ENCODE assay signal across 13 cellular contexts in genomic region chr18:48803951-48804855, GRCh38.
DNase-seq lines count a peak whose midpoint lies in the region; ATAC-seq and TF ChIP-seq lines count a peak whose summit lies in the region.
"Had no signal": no experiment of that assay in that cellular context is flagged by ENCODE, and none has a peak within 500 bp of the region (broad histone marks: within the 10 kb centered on the region; RNA-seq: fewer than 3 reads in every experiment).

No MANE protein-coding gene starts in this region.

- H3K4me1 ChIP-seq in neural progenitor cell (no peaks in the 10 kb centered on the region), upper lobe of left lung (peaks cover 7 to 18% (median 14%) of the 10 kb centered on the region in 4 donors), prostate gland (replicated peaks) (no peaks in the 10 kb centered on the region)

- H3K4me1 Mint-ChIP-seq in activated CD4-positive, alpha-beta memory T cell treated with anti-CD3 and anti-CD28 coated beads for 36 hours (ENCODE audit: low read depth): peaks cover 63% of the 10 kb centered on the region
- H3K4me1 Mint-ChIP-seq in activated CD4-positive, alpha-beta memory T cell treated with anti-CD3 and anti-CD28 coated beads, Interleukin-2, amount 10 ng/mL, durations not matched to agents 7 days and 5 days: peaks cover 54% of the 10 kb centered on the region
- H3K4me1 Mint-ChIP-seq in neural progenitor cell: peaks cover 37% of the 10 kb centered on the region

- no peaks in the 10 kb centered on the region for H3F3A ChIP-seq in neural progenitor cell (ENCODE audit: low read depth)

- no peak for ATAC-seq in upper lobe of left lung (ENCODE audit: low FRiP score in 2 of 2)
- ATAC-seq: GM12878, SK-N-SH treated with all-trans-retinoic acid at 6 μM for 48 hours had no signal

- peak; percentile 8 for DNase-seq in activated CD4-positive, alpha-beta memory T cell treated with anti-CD3 and anti-CD28 coated beads for 36 hours
- DNase-seq in activated CD4-positive, alpha-beta memory T cell treated with anti-CD3 and anti-CD28 coated beads, Interleukin-2, amount 10 ng/mL, durations not matched to agents 7 days and 5 days: no peak
- DNase-seq in head of caudate nucleus (peak in 24 of 42 donors; percentile 0 to 39 (median 8)), neural progenitor cell (ENCODE audit: low spot score) (no peak), upper lobe of left lung (peak; percentile 14 to 65), prostate gland (ENCODE audit: low spot score) (no peak), hippocampal formation (lab: John Stamatoyannopoulos, UW) (no peak)
- no peak for DNase-seq in stimulated activated CD4-positive, alpha-beta T cell treated with anti-CD3 and anti-CD28 coated beads, Interleukin-4, amount 100 ng/mL, for 4 hours
- DNase-seq: H7, naive B cell, NCI-H187 treated with DMSO at 0.1 percent for 48 hours had no signal

- WGBS in upper lobe of left lung, 2 donors: 87 to 97% methylated on average over 3 to 11 of the region's 11 CpGs
- WGBS in prostate gland: 91% methylated on average over 11 of the region's 11 CpGs

- H3K36me3 ChIP-seq in neural progenitor cell: no peaks in the 10 kb centered on the region
- peaks cover 0 to 4% (median 2%) of the 10 kb centered on the region in 4 donors for H3K36me3 ChIP-seq in upper lobe of left lung
- H3K36me3 ChIP-seq in prostate gland: no peaks in the 10 kb centered on the region

- no peak overlapping the region for H3K27ac Mint-ChIP-seq in activated CD4-positive, alpha-beta memory T cell treated with anti-CD3 and anti-CD28 coated beads for 36 hours
- no peak overlapping the region for H3K27ac Mint-ChIP-seq in activated CD4-positive, alpha-beta memory T cell treated with anti-CD3 and anti-CD28 coated beads, Interleukin-2, amount 10 ng/mL, durations not matched to agents 7 days and 5 days
- H3K27ac Mint-ChIP-seq in neural progenitor cell: peak overlapping the region; percentile 74

- H3K27ac ChIP-seq in neural progenitor cell (no peak overlapping the region), upper lobe of left lung (no peak overlapping the region), prostate gland (no peak overlapping the region)

- no peaks in the 10 kb centered on the region for H4K20me1 ChIP-seq in neural progenitor cell (ENCODE audit: low read depth)

- H3K27me3 ChIP-seq in neural progenitor cell (no peaks in the 10 kb centered on the region), upper lobe of left lung (no peaks in the 10 kb centered on the region), prostate gland (replicated peaks; ENCODE audit: insufficient read depth) (no peaks in the 10 kb centered on the region)

- H3K9me3 ChIP-seq in neural progenitor cell (ENCODE audit: low read depth) (no peaks in the 10 kb centered on the region), upper lobe of left lung (no peaks in the 10 kb centered on the region), prostate gland (no peaks in the 10 kb centered on the region)

- H3K4me3 Mint-ChIP-seq in activated CD4-positive, alpha-beta memory T cell treated with anti-CD3 and anti-CD28 coated beads for 36 hours: no peak overlapping the region
- H3K4me3 Mint-ChIP-seq in activated CD4-positive, alpha-beta memory T cell treated with anti-CD3 and anti-CD28 coated beads, Interleukin-2, amount 10 ng/mL, durations not matched to agents 7 days and 5 days: no peak overlapping the region
- H3K4me3 Mint-ChIP-seq in neural progenitor cell: no peak overlapping the region
- H3K4me3 Mint-ChIP-seq: naive B cell had no signal

- H2AFZ ChIP-seq in neural progenitor cell (replicated peaks): no peak overlapping the region

- POLR2A ChIA-PET in activated CD4-positive, alpha-beta memory T cell treated with anti-CD3 and anti-CD28 coated beads for 36 hours (lab: Charles Lee): interaction anchor here (0.6 kb wide), 1 partner anchor 64 kb away, joined by 4 read pairs; no protein-coding TSS in a partner anchor
- POLR2A ChIA-PET in activated CD4-positive, alpha-beta memory T cell treated with anti-CD3 and anti-CD28 coated beads, Interleukin-2, amount 10 ng/mL, durations not matched to agents 7 days and 5 days (lab: Charles Lee): interaction anchor here (1.0 kb wide), 1 partner anchor 10 kb away, joined by 3 read pairs; no protein-coding TSS in a partner anchor

- TF ChIP-seq POLR2A in upper lobe of left lung (IDR thresholded peaks at IDR 0.05) (no peak), prostate gland (IDR thresholded peaks at IDR 0.05) (no peak)

- no peak overlapping the region for H3K4me3 ChIP-seq in neural progenitor cell
- H3K4me3 ChIP-seq in upper lobe of left lung: no peak overlapping the region
- no peak overlapping the region for H3K4me3 ChIP-seq in prostate gland
- H3K4me3 ChIP-seq: GM12878 had no signal

- CTCF ChIA-PET in activated CD4-positive, alpha-beta memory T cell treated with anti-CD3 and anti-CD28 coated beads for 36 hours (lab: Charles Lee): no interaction called here
- CTCF ChIA-PET in activated CD4-positive, alpha-beta memory T cell treated with anti-CD3 and anti-CD28 coated beads, Interleukin-2, amount 10 ng/mL, durations not matched to agents 7 days and 5 days (lab: Charles Lee): no interaction called here

- no peaks in the 10 kb centered on the region for H3K9me3 Mint-ChIP-seq in activated CD4-positive, alpha-beta memory T cell treated with anti-CD3 and anti-CD28 coated beads for 36 hours
- no peaks in the 10 kb centered on the region for H3K9me3 Mint-ChIP-seq in activated CD4-positive, alpha-beta memory T cell treated with anti-CD3 and anti-CD28 coated beads, Interleukin-2, amount 10 ng/mL, durations not matched to agents 7 days and 5 days
- no peaks in the 10 kb centered on the region for H3K9me3 Mint-ChIP-seq in neural progenitor cell
- H3K9me3 Mint-ChIP-seq: naive B cell had no signal

- TF ChIP-seq CTCF in neural progenitor cell (IDR thresholded peaks at IDR 0.05) (no peak), upper lobe of left lung (IDR thresholded peaks at IDR 0.05) (no peak), prostate gland (IDR thresholded peaks at IDR 0.05) (no peak)

- no peaks in the 10 kb centered on the region for H3K79me2 ChIP-seq in neural progenitor cell (ENCODE audit: low read depth)

- no peak overlapping the region for H3K9ac ChIP-seq in neural progenitor cell

- H3K36me3 Mint-ChIP-seq in activated CD4-positive, alpha-beta memory T cell treated with anti-CD3 and anti-CD28 coated beads for 36 hours: no peaks in the 10 kb centered on the region
- no peaks in the 10 kb centered on the region for H3K36me3 Mint-ChIP-seq in activated CD4-positive, alpha-beta memory T cell treated with anti-CD3 and anti-CD28 coated beads, Interleukin-2, amount 10 ng/mL, durations not matched to agents 7 days and 5 days (ENCODE audit: low read depth)
- H3K36me3 Mint-ChIP-seq in neural progenitor cell: peaks cover 7% of the 10 kb centered on the region
- H3K36me3 Mint-ChIP-seq: naive B cell had no signal

- no peak for TF ChIP-seq EP300 in upper lobe of left lung (IDR thresholded peaks at IDR 0.05)

- H3K27me3 Mint-ChIP-seq in activated CD4-positive, alpha-beta memory T cell treated with anti-CD3 and anti-CD28 coated beads for 36 hours: no peaks in the 10 kb centered on the region
- no peaks in the 10 kb centered on the region for H3K27me3 Mint-ChIP-seq in activated CD4-positive, alpha-beta memory T cell treated with anti-CD3 and anti-CD28 coated beads, Interleukin-2, amount 10 ng/mL, durations not matched to agents 7 days and 5 days
- H3K27me3 Mint-ChIP-seq in neural progenitor cell (ENCODE audit: insufficient read depth, low read depth): peaks cover 4% of the 10 kb centered on the region
- H3K27me3 Mint-ChIP-seq: naive B cell had no signal

- intact Hi-C loops in activated CD4-positive, alpha-beta memory T cell treated with anti-CD3 and anti-CD28 coated beads for 36 hours (cut with micrococcal nuclease): no loop called here
- intact Hi-C loops in head of caudate nucleus (cut with DNase I) (no loop called here), prostate gland (cut with DNase I) (no loop called here)

- no peak overlapping the region for H3K4me2 ChIP-seq in neural progenitor cell

Comparison
In these comparisons a context has a peak if more than half of its experiments do, and no peak if none do; other contexts are left out.
1. DNase-seq: peak in activated CD4-positive, alpha-beta memory T cell treated with anti-CD3 and anti-CD28 coated beads for 36 hours (single experiment), head of caudate nucleus (24 of 42) and upper lobe of left lung (2 of 2); none in activated CD4-positive, alpha-beta memory T cell treated with anti-CD3 and anti-CD28 coated beads, Interleukin-2, amount 10 ng/mL, durations not matched to agents 7 days and 5 days (single experiment), neural progenitor cell (single experiment), stimulated activated CD4-positive, alpha-beta T cell treated with anti-CD3 and anti-CD28 coated beads, Interleukin-4, amount 100 ng/mL, for 4 hours (0 of 2), prostate gland (single experiment) and hippocampal formation (0 of 2).